ENCODE assay signal across 17 cellular contexts in genomic region chr10:34222359-34222758, GRCh38.
A peak's percentile ranks its signal among the peaks of the same experiment; 100 is the strongest.
DNase-seq lines count a peak whose midpoint lies in the region; ATAC-seq and TF ChIP-seq lines count a peak whose summit lies in the region.
"Had no signal": no experiment of that assay in that cellular context is flagged by ENCODE, and none has a peak within 500 bp of the region (broad histone marks: within the 10 kb centered on the region; RNA-seq: fewer than 3 reads in every experiment).

No MANE protein-coding gene starts in this region.

- no peaks in the 10 kb centered on the region for H3K23me2 ChIP-seq in H9 (ENCODE audit: insufficient read length, low read depth, low read length, poor library complexity, severe bottlenecking)

- H4K20me1 ChIP-seq in H9 (ENCODE audit: control insufficient read depth, insufficient read depth, insufficient read length), result no peaks in the 10 kb centered on the region

- H3K27ac ChIP-seq in H9 (ENCODE audit: insufficient read length, low read depth, low read length) (no peak overlapping the region), spleen (no peak overlapping the region), aorta (ENCODE audit: low read depth in 1 of 2, low read length in 2 of 2) (no peak overlapping the region)

- no peak overlapping the region for H2BK120ac ChIP-seq in H9 (ENCODE audit: low read depth, low read length, poor library complexity, severe bottlenecking)

- H3K36me3 Mint-ChIP-seq in H9 (ENCODE audit: insufficient read depth in 1 of 3, low read depth in 3 of 3), result peaks cover 4 to 6% (median 6%) of the 10 kb centered on the region in 3 experiments; a peak in 5 of 7 replicates
- no peaks in the 10 kb centered on the region for H3K36me3 Mint-ChIP-seq in T-helper 17 cell (ENCODE audit: low read depth)
- H3K36me3 Mint-ChIP-seq: CD4-positive, alpha-beta memory T cell had no signal

- peak overlapping the region; percentile 18; the same call in 1 of the 2 replicates for H3K14ac ChIP-seq in H9 (ENCODE audit: insufficient read depth, low read length)

- no peak overlapping the region for H3K56ac ChIP-seq in H9 (ENCODE audit: insufficient read length, low read depth, low read length)

- WGBS in H9 (ENCODE audit: extremely low coverage, insufficient read length, low lambda C conversion rate), result no CpG with 5 or more reads among the region's 4 CpGs
- WGBS in spleen, 5 donors, result 86 to 95% (median 89%) methylated on average over 4 of the region's 4 CpGs
- 94% methylated on average over 4 of the region's 4 CpGs for WGBS in aorta, 2 donors

- H2BK5ac ChIP-seq in H9 (ENCODE audit: insufficient read length, low read length), result no peak overlapping the region

- no peak overlapping the region for H2AK5ac ChIP-seq in H9 (ENCODE audit: insufficient read length, low read length)

- peaks cover 14 to 20% of the 10 kb centered on the region in 2 experiments for H3K4me1 Mint-ChIP-seq in H9
- peaks cover 5% of the 10 kb centered on the region for H3K4me1 Mint-ChIP-seq in T-helper 17 cell
- H3K4me1 Mint-ChIP-seq: B cell had no signal

- TF ChIP-seq CTCF in BE2C (IDR thresholded peaks at IDR 0.05; ENCODE audit: low read depth, low read length), result peak; percentile 25
- TF ChIP-seq CTCF in H9 (conservative IDR thresholded peaks at IDR 0.05), result peak; percentile 33; the same call in 2 of the 3 replicates
- TF ChIP-seq CTCF in spleen (IDR thresholded peaks at IDR 0.05 in 8 of 11, conservative IDR thresholded peaks at IDR 0.05 in 3 of 11), result no peak

- H2BK12ac ChIP-seq in H9 (ENCODE audit: insufficient read length, low read depth, low read length), result no peak overlapping the region

- no peaks in the 10 kb centered on the region for H3K79me1 ChIP-seq in H9 (ENCODE audit: insufficient read depth, low read depth, low read length, poor library complexity, severe bottlenecking)

- H3K9me3 Mint-ChIP-seq in H9, result peaks cover 4 to 6% of the 10 kb centered on the region in 2 experiments; a peak in 3 of 5 replicates

- H3K4me2 ChIP-seq in H9 (ENCODE audit: insufficient read depth, insufficient read length, low read length), result no peak overlapping the region

- H3K27ac Mint-ChIP-seq in H9 (peak overlapping the region in 2 of 3 experiments; percentile 49 to 59; a peak in 4 of 7 replicates), T-helper 17 cell (peak overlapping the region; percentile 14)
- H3K27ac Mint-ChIP-seq: B cell; CD4-positive, alpha-beta memory T cell had no signal

- H4K8ac ChIP-seq in H9 (replicated peaks; ENCODE audit: insufficient read length, low read depth, low read length), result no peak overlapping the region

- no peaks in the 10 kb centered on the region; the same call in 1 of the 2 replicates for H3K9me3 ChIP-seq in BE2C
- no peaks in the 10 kb centered on the region for H3K9me3 ChIP-seq in H9 (ENCODE audit: control insufficient read depth, low read depth, low read length)
- no peaks in the 10 kb centered on the region for H3K9me3 ChIP-seq in T-helper 17 cell (ENCODE audit: control insufficient read depth, low read length, poor library complexity, severe bottlenecking)
- H3K9me3 ChIP-seq in spleen, result peaks cover 0 to 13% (median 6%) of the 10 kb centered on the region in 8 donors
- H3K9me3 ChIP-seq in aorta (ENCODE audit: control insufficient read depth, low read length), result no peaks in the 10 kb centered on the region

- no peak overlapping the region for H3K23ac ChIP-seq in H9 (ENCODE audit: insufficient read length, low read depth, low read length)

- no peak overlapping the region for H2BK15ac ChIP-seq in H9 (ENCODE audit: low read depth, low read length)

- no peak overlapping the region for H4K5ac ChIP-seq in H9 (ENCODE audit: insufficient read length, low read depth, low read length)

- H3T11ph ChIP-seq in H9 (ENCODE audit: low read length), result no peak overlapping the region

- H3K4ac ChIP-seq in H9 (ENCODE audit: low read depth, low read length), result no peak overlapping the region

- H3K4me3 ChIP-seq in BE2C (ENCODE audit: low read depth, low read length) (no peak overlapping the region), spleen (no peak overlapping the region), aorta (ENCODE audit: low read length in 2 of 2) (no peak overlapping the region)

- H3K27me3 ChIP-seq in BE2C, result no peaks in the 10 kb centered on the region
- no peaks in the 10 kb centered on the region for H3K27me3 ChIP-seq in H9 (ENCODE audit: insufficient read depth, low read length)
- no peaks in the 10 kb centered on the region for H3K27me3 ChIP-seq in spleen (replicated peaks in 1 of 7)
- no peaks in the 10 kb centered on the region for H3K27me3 ChIP-seq in aorta (ENCODE audit: control insufficient read depth in 1 of 2, insufficient read depth in 2 of 2, low read length in 1 of 2)

- no peak overlapping the region for H2BK20ac ChIP-seq in H9 (ENCODE audit: low read depth, low read length, poor library complexity, severe bottlenecking)

- no peak overlapping the region for H3K9ac ChIP-seq in H9 (ENCODE audit: extremely low read depth, insufficient read length, low read length)

- TF ChIP-seq POLR2A in spleen (IDR thresholded peaks at IDR 0.05), result no peak

- no peak for DNase-seq in BE2C
- DNase-seq in H9, result no peak
- DNase-seq in T-helper 17 cell, result no peak
- no peak for DNase-seq in left lobe of liver (ENCODE audit: low spot score)
- DNase-seq in NCI-H2107 (lab: John Stamatoyannopoulos, UW), result no peak
- no peak for DNase-seq in amniotic stem cell (lab: John Stamatoyannopoulos, UW)
- no peak for DNase-seq in spleen
- no peak for DNase-seq in aorta
- DNase-seq: CD4-positive, alpha-beta memory T cell; DMS 273 treated with DMSO at 0.1 percent for 48 hours; H7; NCI-H1048; NCI-H146; NCI-H446; RPMI8226; SW 1271 had no signal

- H4K91ac ChIP-seq in H9 (ENCODE audit: insufficient read length, low read depth, low read length), result no peak overlapping the region

- peaks cover 12% of the 10 kb centered on the region for H3K4me1 ChIP-seq in BE2C
- no peaks in the 10 kb centered on the region for H3K4me1 ChIP-seq in H9 (ENCODE audit: insufficient read depth, low read length)
- no peaks in the 10 kb centered on the region for H3K4me1 ChIP-seq in spleen
- no peaks in the 10 kb centered on the region for H3K4me1 ChIP-seq in aorta (ENCODE audit: control insufficient read depth in 1 of 2, insufficient read depth in 2 of 2, low read length in 2 of 2)

- ATAC-seq in T-helper 17 cell, result no peak
- peak; percentile 17 for ATAC-seq in left lobe of liver
- no peak for ATAC-seq in aorta (ENCODE audit: low FRiP score)

- H3K27me3 Mint-ChIP-seq in H9 (ENCODE audit: low read depth) (no peaks in the 10 kb centered on the region), T-helper 17 cell (peaks cover 48% of the 10 kb centered on the region)
- H3K27me3 Mint-ChIP-seq: B cell had no signal

- intact Hi-C loops in spleen (cut with DNase I; ENCODE audit: low total_unique reads) (no loop called here), aorta (cut with DNase I) (no loop called here)

- no peak overlapping the region for H2AFZ ChIP-seq in H9 (ENCODE audit: low read length)

- H3K4me3 Mint-ChIP-seq in H9 (no peak overlapping the region), T-helper 17 cell (no peak overlapping the region)
- H3K4me3 Mint-ChIP-seq: B cell; CD4-positive, alpha-beta memory T cell had no signal

- H3K79me2 ChIP-seq in H9 (ENCODE audit: insufficient read depth, low read length), result no peaks in the 10 kb centered on the region

- H3K36me3 ChIP-seq in BE2C, result no peaks in the 10 kb centered on the region
- H3K36me3 ChIP-seq in spleen, result no peaks in the 10 kb centered on the region
- H3K36me3 ChIP-seq in aorta (ENCODE audit: control insufficient read depth in 1 of 2, insufficient read depth in 2 of 2, low read length in 1 of 2), result no peaks in the 10 kb centered on the region

- no peak overlapping the region for H3K18ac ChIP-seq in H9 (ENCODE audit: insufficient read length, low read depth, low read length)

Comparison
In these comparisons a context has a peak if more than half of its experiments do, and no peak if none do; other contexts are left out.
1. CTCF ChIP-seq: peak in BE2C (single experiment) and H9 (single experiment); none in spleen (0 of 11).